10 cellular contexts compared by ENCODE assay signal in the genomic region with DNA sequence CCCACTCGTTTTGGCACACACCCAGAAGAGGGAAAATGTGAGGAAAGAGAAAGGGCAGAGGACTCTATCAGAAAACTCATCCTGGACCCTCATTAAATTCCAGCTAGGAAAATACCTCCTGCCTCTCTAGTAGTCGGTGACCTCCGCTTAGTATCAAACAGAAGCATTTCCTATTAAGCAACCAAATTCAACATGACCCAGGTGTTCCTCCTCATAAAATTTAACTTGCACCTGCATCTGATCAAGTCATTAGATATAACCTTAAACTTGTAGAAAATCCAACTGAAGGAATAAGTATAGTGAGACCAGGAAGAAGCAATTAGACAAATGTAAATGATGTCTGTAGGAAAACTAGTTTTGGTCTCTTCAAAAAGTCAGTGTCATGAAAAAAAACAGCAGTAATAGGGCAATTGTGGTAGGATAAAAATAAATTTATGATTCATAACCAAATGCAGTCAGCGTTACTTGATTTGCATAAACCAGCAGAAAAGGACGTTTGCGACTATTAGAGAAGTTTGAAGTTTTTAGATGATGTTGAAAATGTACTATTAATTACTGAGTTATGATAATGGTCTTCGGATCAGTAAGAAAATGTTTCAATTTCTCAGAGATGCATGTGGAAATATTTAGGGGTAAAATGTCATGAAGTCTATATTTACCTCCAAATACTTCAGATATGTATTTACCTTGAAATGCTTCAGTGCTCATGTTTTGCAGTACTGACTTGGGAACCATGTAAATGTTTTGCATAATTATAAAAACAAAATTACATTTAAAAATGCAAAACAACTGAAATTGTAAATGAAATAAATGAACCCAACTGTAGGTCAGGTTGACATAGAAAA. TPM values are rescaled to one million over a fixed set of nuclear protein-coding genes. Genes with fewer than 3 reads are reported as not detected.
A peak's percentile ranks its signal among the peaks of the same experiment; 100 is the strongest.
DNase-seq lines count a peak whose midpoint lies in the region; ATAC-seq and TF ChIP-seq lines count a peak whose summit lies in the region.
"Had no signal": no experiment of that assay in that cellular context is flagged by ENCODE, and none has a peak within 500 bp of the region (broad histone marks: within the 10 kb centered on the region; RNA-seq: fewer than 3 reads in every experiment).

No MANE protein-coding gene starts in this region.

- H3K4me3 ChIP-seq in mucosa of rectum (ENCODE audit: low read length in 2 of 2) (peak overlapping the region in 1 of 2 donors; percentile 22), prostate gland (no peak overlapping the region)
- H3K4me3 ChIP-seq: thyroid gland had no signal

- DNase-seq in activated CD4-positive, alpha-beta memory T cell treated with anti-CD3 and anti-CD28 coated beads, Interleukin-2, amount 10 ng/mL, durations not matched to agents 7 days and 5 days = no peak
- no peak for DNase-seq in activated CD4-positive, alpha-beta memory T cell treated with anti-CD3 and anti-CD28 coated beads for 36 hours
- DNase-seq in HT-29 (ENCODE audit: low spot score) = peak; percentile 57
- no peak for DNase-seq in prostate gland (ENCODE audit: low spot score)
- no peak for DNase-seq in omental fat pad (ENCODE audit: low spot score)
- DNase-seq in mesothelial cell of epicardium (ENCODE audit: low spot score in 2 of 2, unreplicated experiment in 2 of 2) = no peak
- DNase-seq: thyroid gland had no signal

- H3K9me3 ChIP-seq in mucosa of rectum (ENCODE audit: control insufficient read depth in 2 of 2, low read length in 2 of 2) (no peaks in the 10 kb centered on the region), prostate gland (no peaks in the 10 kb centered on the region)
- H3K9me3 ChIP-seq: thyroid gland had no signal

- no peaks in the 10 kb centered on the region for H3K9me3 Mint-ChIP-seq in activated CD4-positive, alpha-beta memory T cell treated with anti-CD3 and anti-CD28 coated beads, Interleukin-2, amount 10 ng/mL, durations not matched to agents 7 days and 5 days
- H3K9me3 Mint-ChIP-seq in activated CD4-positive, alpha-beta memory T cell treated with anti-CD3 and anti-CD28 coated beads for 36 hours = no peaks in the 10 kb centered on the region
- H3K9me3 Mint-ChIP-seq in mesothelial cell of epicardium = no peaks in the 10 kb centered on the region

- H3K36me3 Mint-ChIP-seq in activated CD4-positive, alpha-beta memory T cell treated with anti-CD3 and anti-CD28 coated beads, Interleukin-2, amount 10 ng/mL, durations not matched to agents 7 days and 5 days (ENCODE audit: low read depth) = peaks cover 15% of the 10 kb centered on the region
- H3K36me3 Mint-ChIP-seq in activated CD4-positive, alpha-beta memory T cell treated with anti-CD3 and anti-CD28 coated beads for 36 hours = no peaks in the 10 kb centered on the region
- H3K36me3 Mint-ChIP-seq in mesothelial cell of epicardium = no peaks in the 10 kb centered on the region

- ATAC-seq in GM21825 (IDR thresholded peaks at IDR 0.05; ENCODE audit: unreplicated experiment) (peak; percentile 47), omental fat pad (ENCODE audit: low FRiP score) (no peak)

- H3K27me3 ChIP-seq in mucosa of rectum (ENCODE audit: control insufficient read depth in 2 of 2, insufficient read depth in 2 of 2, low read length in 2 of 2) = no peaks in the 10 kb centered on the region
- no peaks in the 10 kb centered on the region for H3K27me3 ChIP-seq in prostate gland (replicated peaks; ENCODE audit: insufficient read depth)
- H3K27me3 ChIP-seq: thyroid gland had no signal

- H3K27ac ChIP-seq in mucosa of rectum (ENCODE audit: low read depth in 2 of 2, low read length in 2 of 2) = peak overlapping the region; percentile 43 to 64
- H3K27ac ChIP-seq in prostate gland = no peak overlapping the region
- H3K27ac ChIP-seq: thyroid gland had no signal

- no peak overlapping the region for H3K4me3 Mint-ChIP-seq in activated CD4-positive, alpha-beta memory T cell treated with anti-CD3 and anti-CD28 coated beads, Interleukin-2, amount 10 ng/mL, durations not matched to agents 7 days and 5 days
- no peak overlapping the region for H3K4me3 Mint-ChIP-seq in activated CD4-positive, alpha-beta memory T cell treated with anti-CD3 and anti-CD28 coated beads for 36 hours
- H3K4me3 Mint-ChIP-seq in mesothelial cell of epicardium = no peak overlapping the region

- peak overlapping the region in 1 of 2 donors; percentile 28 for H3K9ac ChIP-seq in mucosa of rectum (ENCODE audit: low read depth in 1 of 2, low read length in 2 of 2)

- H3K4me1 ChIP-seq in mucosa of rectum (ENCODE audit: control insufficient read depth in 2 of 2, insufficient read depth in 2 of 2, low read length in 2 of 2) = peaks cover 14 to 30% of the 10 kb centered on the region in 2 donors
- no peaks in the 10 kb centered on the region for H3K4me1 ChIP-seq in prostate gland (replicated peaks)
- H3K4me1 ChIP-seq: thyroid gland had no signal

- H3K36me3 ChIP-seq in mucosa of rectum (ENCODE audit: control insufficient read depth in 2 of 2, insufficient read depth in 2 of 2, low read length in 2 of 2) (peaks cover 5 to 6% of the 10 kb centered on the region in 2 donors), prostate gland (no peaks in the 10 kb centered on the region)
- H3K36me3 ChIP-seq: thyroid gland had no signal

- no peak for TF ChIP-seq CTCF in prostate gland (IDR thresholded peaks at IDR 0.05)
- no peak for TF ChIP-seq CTCF in omental fat pad (IDR thresholded peaks at IDR 0.05)
- no peak for TF ChIP-seq CTCF in mesothelial cell of epicardium (IDR thresholded peaks at IDR 0.05; ENCODE audit: unreplicated experiment)

- no peak for TF ChIP-seq POLR2A in prostate gland (IDR thresholded peaks at IDR 0.05)

- H3K27ac Mint-ChIP-seq in activated CD4-positive, alpha-beta memory T cell treated with anti-CD3 and anti-CD28 coated beads, Interleukin-2, amount 10 ng/mL, durations not matched to agents 7 days and 5 days = peak overlapping the region; percentile 56
- no peak overlapping the region for H3K27ac Mint-ChIP-seq in activated CD4-positive, alpha-beta memory T cell treated with anti-CD3 and anti-CD28 coated beads for 36 hours
- no peak overlapping the region for H3K27ac Mint-ChIP-seq in mesothelial cell of epicardium

- POLR2A ChIA-PET in activated CD4-positive, alpha-beta memory T cell treated with anti-CD3 and anti-CD28 coated beads, Interleukin-2, amount 10 ng/mL, durations not matched to agents 7 days and 5 days (lab: Charles Lee) = interaction anchor here (1.1 to 1.8 kb wide), 3 partner anchors 48 to 99 kb away, joined by 3 to 6 read pairs (median 6); no protein-coding TSS in a partner anchor
- POLR2A ChIA-PET in activated CD4-positive, alpha-beta memory T cell treated with anti-CD3 and anti-CD28 coated beads for 36 hours (lab: Charles Lee) = no interaction called here

- 63% methylated on average over 7 of the region's 7 CpGs for WGBS in prostate gland

- H3K27me3 Mint-ChIP-seq in activated CD4-positive, alpha-beta memory T cell treated with anti-CD3 and anti-CD28 coated beads, Interleukin-2, amount 10 ng/mL, durations not matched to agents 7 days and 5 days = peaks cover 2% of the 10 kb centered on the region
- H3K27me3 Mint-ChIP-seq in activated CD4-positive, alpha-beta memory T cell treated with anti-CD3 and anti-CD28 coated beads for 36 hours = no peaks in the 10 kb centered on the region
- no peaks in the 10 kb centered on the region for H3K27me3 Mint-ChIP-seq in mesothelial cell of epicardium (ENCODE audit: low read depth)

- intact Hi-C loops in activated CD4-positive, alpha-beta memory T cell treated with anti-CD3 and anti-CD28 coated beads for 36 hours (cut with micrococcal nuclease) = no loop called here
- intact Hi-C loops in prostate gland (cut with DNase I) = no loop called here

- CTCF ChIA-PET in activated CD4-positive, alpha-beta memory T cell treated with anti-CD3 and anti-CD28 coated beads, Interleukin-2, amount 10 ng/mL, durations not matched to agents 7 days and 5 days (lab: Charles Lee) = interaction anchor here (0.6 kb wide), 1 partner anchor 81 kb away, joined by 3 read pairs; no protein-coding TSS in a partner anchor
- CTCF ChIA-PET in activated CD4-positive, alpha-beta memory T cell treated with anti-CD3 and anti-CD28 coated beads for 36 hours (lab: Charles Lee) = interaction anchor here (0.6 kb wide), 1 partner anchor 295 kb away, joined by 5 read pairs; no protein-coding TSS in a partner anchor

- H3K4me1 Mint-ChIP-seq in activated CD4-positive, alpha-beta memory T cell treated with anti-CD3 and anti-CD28 coated beads, Interleukin-2, amount 10 ng/mL, durations not matched to agents 7 days and 5 days = peaks cover 61% of the 10 kb centered on the region
- peaks cover 18% of the 10 kb centered on the region for H3K4me1 Mint-ChIP-seq in activated CD4-positive, alpha-beta memory T cell treated with anti-CD3 and anti-CD28 coated beads for 36 hours (ENCODE audit: low read depth)
- no peaks in the 10 kb centered on the region for H3K4me1 Mint-ChIP-seq in mesothelial cell of epicardium

RNA-seq across cellular contexts. Expression of a gene that starts 44.6 kb away (rescaled TPM):
- total RNA-seq in activated CD4-positive, alpha-beta memory T cell treated with anti-CD3 and anti-CD28 coated beads, Interleukin-2, amount 10 ng/mL, durations not matched to agents 7 days and 5 days = not detected
- total RNA-seq in activated CD4-positive, alpha-beta memory T cell treated with anti-CD3 and anti-CD28 coated beads for 36 hours = not detected
- total RNA-seq in HT-29 (2014; rRNA removed; shearing (Covaris generic)) = not detected in 2 replicates
- 1 to 10 TPM in 1 of 2 donors, not detected in 1; 6.0 TPM for total RNA-seq in prostate gland
- not detected for total RNA-seq in omental fat pad
- total RNA-seq in mesothelial cell of epicardium = not detected in 3 replicates
- total RNA-seq: fibroblast of villous mesenchyme had no signal

Comparison
In these comparisons a context has a peak if more than half of its experiments do, and no peak if none do; other contexts are left out.
1. H3K27ac ChIP-seq: peak in mucosa of rectum (2 of 2); none in prostate gland (0 of 2).